8 cellular contexts compared by ENCODE assay signal in genomic region chr18:46167971-46168370, GRCh38.
DNase-seq lines count a peak whose midpoint lies in the region; ATAC-seq, FAIRE-seq and TF ChIP-seq lines count a peak whose summit lies in the region.

No MANE protein-coding gene starts in this region.

- TF ChIP-seq RAD21 in GM12878 (IDR thresholded peaks at IDR 0.05; ENCODE audit: insufficient read depth, low read depth, low read length), result no peak

- peaks cover 18% of the 10 kb centered on the region for H3K27me3 Mint-ChIP-seq in GM23338 (ENCODE audit: insufficient read depth, low read depth, poor library complexity)

- CTCF ChIA-PET in GM12878 (lab: Yijun Ruan, JAX), result no interaction called here

- H3F3A ChIP-seq in GM23338 (replicated peaks; ENCODE audit: low read depth), result no peaks in the 10 kb centered on the region
- H3F3A ChIP-seq in MM.1S (ENCODE audit: insufficient read depth, low read length), result peaks cover 16% of the 10 kb centered on the region

- H3K9me2 ChIP-seq in GM23338 (ENCODE audit: insufficient read depth) (0 out of 2 replicates have a peak, but pooled peaks cover 3% of the 10 kb centered on the region), MM.1S (replicated peaks; ENCODE audit: insufficient read depth, low read length) (no peaks in the 10 kb centered on the region)

- H3K27ac ChIP-seq in GM23338 (ENCODE audit: low read depth) (no peak overlapping the region), MM.1S (ENCODE audit: low read length) (peak overlapping the region; percentile 9; the same call in 1 of the 2 replicates), GM12878 (ENCODE audit: control insufficient read depth, insufficient read depth) (no peak overlapping the region), transverse colon (no peak overlapping the region)

- no peaks in the 10 kb centered on the region for H3K9me3 Mint-ChIP-seq in GM23338

- peak overlapping the region; percentile 36; the same call in 1 of the 2 replicates for H3K9ac ChIP-seq in MM.1S (ENCODE audit: low read length)
- H3K9ac ChIP-seq in GM12878 (ENCODE audit: control insufficient read depth, insufficient read depth, low read length), result no peak overlapping the region

- peaks cover 23% of the 10 kb centered on the region for H3K4me1 Mint-ChIP-seq in GM23338

- H3K27me3 ChIP-seq in GM23338 (ENCODE audit: insufficient read depth) (no peaks in the 10 kb centered on the region), MM.1S (replicated peaks; ENCODE audit: insufficient read depth, low read length) (no peaks in the 10 kb centered on the region), GM12878 (replicated peaks in 1 of 2; ENCODE audit: control insufficient read depth in 2 of 2, insufficient read depth in 2 of 2, low read length in 1 of 2) (no peaks in the 10 kb centered on the region), transverse colon (no peaks in the 10 kb centered on the region), MG63 (no peaks in the 10 kb centered on the region)

- intact Hi-C loops in GM12878 (cut with micrococcal nuclease; ENCODE audit: unreplicated experiment) (no loop called here), transverse colon (cut with DNase I; ENCODE audit: low total_unique reads) (no loop called here)

- 2% methylated on average over 9 of the region's 9 CpGs for WGBS in GM12878 (ENCODE audit: insufficient coverage, insufficient replicate concordance, low lambda C conversion rate, missing lambda C conversion rate)
- WGBS in transverse colon (ENCODE audit: low coverage in 1 of 2), 2 donors, result 43 to 48% methylated on average over 7 to 9 of the region's 9 CpGs

- ATAC-seq in GM23338, result no peak
- peak; percentile 93 for ATAC-seq in GM12878

- POLR2A ChIA-PET in GM12878 (lab: Charles Lee), result no interaction called here

- no peaks in the 10 kb centered on the region for H3K36me3 Mint-ChIP-seq in GM23338 (ENCODE audit: low read depth)

- H3K79me2 ChIP-seq in GM23338 (replicated peaks; ENCODE audit: insufficient read depth), result no peaks in the 10 kb centered on the region
- H3K79me2 ChIP-seq in MM.1S (ENCODE audit: low read length), result no peaks in the 10 kb centered on the region
- no peaks in the 10 kb centered on the region for H3K79me2 ChIP-seq in GM12878 (ENCODE audit: control insufficient read depth, insufficient read depth, low read length)

- in situ Hi-C loops in GM12878 (cut with MboI) (no loop called here), transverse colon (cut with MboI; ENCODE audit: low pct_ligation_motif_present in 1 of 4, low pct_unique_long_range_greater_than_20kb in 1 of 4, low sequenced_read_pairs in 3 of 4) (loop anchor here (10.0 to 25.0 kb wide), 2 partner anchors 319 to 487 kb away; partner anchors contain the start of gene LOXHD1 (in 1 of the 4))

- H3K4me1 ChIP-seq in GM23338 (ENCODE audit: insufficient read depth) (peaks cover 17% of the 10 kb centered on the region; the same call in 1 of the 2 replicates), MM.1S (ENCODE audit: low read length) (peaks cover 16% of the 10 kb centered on the region), GM12878 (ENCODE audit: control insufficient read depth, insufficient read depth, low read length) (peaks cover 16% of the 10 kb centered on the region), transverse colon (peaks cover 0 to 10% (median 1%) of the 10 kb centered on the region in 4 donors)

- TF ChIP-seq CTCF in GM23338 (conservative IDR thresholded peaks at IDR 0.05; ENCODE audit: low read depth in 2 of 2) (no peak), MM.1S (IDR thresholded peaks at IDR 0.05; ENCODE audit: low read length) (no peak), GM12878 (IDR thresholded peaks at IDR 0.05 in 2 of 3, conservative IDR thresholded peaks at IDR 0.05 in 1 of 3; ENCODE audit: control insufficient read depth in 2 of 3, extremely low read depth in 1 of 3, insufficient read depth in 1 of 3, low read depth in 3 of 3, low read length in 3 of 3) (no peak), transverse colon (IDR thresholded peaks at IDR 0.05) (no peak)

- H3K4me2 ChIP-seq in GM23338 (no peak overlapping the region), MM.1S (ENCODE audit: low read depth, low read length) (peak overlapping the region; percentile 90), GM12878 (ENCODE audit: control insufficient read depth, insufficient read depth) (peak overlapping the region; percentile 91)

- TF ChIP-seq EP300 in GM12878 (IDR thresholded peaks at IDR 0.05; ENCODE audit: borderline replicate concordance in 1 of 2, control insufficient read depth in 1 of 2, low read depth in 2 of 2, low read length in 2 of 2) (peak in 1 of 2 experiments; percentile 37; a peak in 1 of 4 replicates), transverse colon (IDR thresholded peaks at IDR 0.05; ENCODE audit: low read depth) (no peak)

- RAD21 ChIA-PET in GM12878 (lab: Charles Lee; ENCODE audit: unreplicated experiment), result no interaction called here

- DNase-seq in GM18507 (ENCODE audit: extremely low spot score, insufficient read length, low read depth), result peak; percentile 39
- peak; percentile 27 for DNase-seq in GM23338 (ENCODE audit: low spot score)
- DNase-seq in MM.1S, result peak; percentile 86
- DNase-seq in GM12878 (ENCODE audit: low read depth, low spot score), result peak; percentile 84
- DNase-seq in transverse colon, result peak; percentile 63
- no peak for DNase-seq in DMS53 treated with DMSO at 0.1 percent for 48 hours (lab: John Stamatoyannopoulos, UW; ENCODE audit: unreplicated experiment)
- no peak for DNase-seq in NCI-H1105 (lab: John Stamatoyannopoulos, UW)
- no peak for DNase-seq in MG63

- peak overlapping the region; percentile 10; the same call in 1 of the 2 replicates for H3K27ac Mint-ChIP-seq in GM23338

- FAIRE-seq in GM18507 (lab: Jason Lieb, UNC), result peak; percentile 94
- FAIRE-seq in GM12878 (lab: Jason Lieb, UNC), result peak; percentile 99

- no TSS peak for BruUV-seq in GM12878 (replicated peaks; lab: Mats Ljungman, UMichigan)

- TF ChIP-seq POLR2A in GM12878 (IDR thresholded peaks at IDR 0.05; ENCODE audit: low read depth, low read length), result no peak
- TF ChIP-seq POLR2A in transverse colon (IDR thresholded peaks at IDR 0.05), result no peak

- SMC1A ChIA-PET in GM12878 (lab: Charles Lee; ENCODE audit: uncharacterized antibody, unreplicated experiment), result interaction anchor here (0.8 kb wide), 1 partner anchor 18 kb away, joined by 4 read pairs; no protein-coding TSS in a partner anchor

- H3K36me3 ChIP-seq in GM23338 (ENCODE audit: insufficient read depth) (no peaks in the 10 kb centered on the region), MM.1S (replicated peaks; ENCODE audit: insufficient read depth, low read length) (no peaks in the 10 kb centered on the region), GM12878 (ENCODE audit: control insufficient read depth in 2 of 2, insufficient read depth in 2 of 2, low read length in 1 of 2) (no peaks in the 10 kb centered on the region), transverse colon (no peaks in the 10 kb centered on the region), MG63 (no peaks in the 10 kb centered on the region)

- no peak overlapping the region for H3K4me3 ChIP-seq in GM23338
- peak overlapping the region; percentile 58 for H3K4me3 ChIP-seq in MM.1S (ENCODE audit: low read length)
- peak overlapping the region; percentile 37; the same call in 1 of the 2 replicates for H3K4me3 ChIP-seq in GM12878
- H3K4me3 ChIP-seq in transverse colon, result peak overlapping the region in 1 of 4 donors; percentile 22
- H3K4me3 ChIP-seq in MG63, result no peak overlapping the region

- H4K20me1 ChIP-seq in GM23338 (replicated peaks; ENCODE audit: insufficient read depth) (no peaks in the 10 kb centered on the region), MM.1S (ENCODE audit: insufficient read depth, low read length) (no peaks in the 10 kb centered on the region), GM12878 (ENCODE audit: control insufficient read depth, insufficient read depth) (no peaks in the 10 kb centered on the region)

- H3K9me3 ChIP-seq in MM.1S (replicated peaks; ENCODE audit: insufficient read depth, low read length) (no peaks in the 10 kb centered on the region), GM12878 (replicated peaks; ENCODE audit: control insufficient read depth, insufficient read depth, low read length) (no peaks in the 10 kb centered on the region), transverse colon (no peaks in the 10 kb centered on the region), MG63 (no peaks in the 10 kb centered on the region)

- H3K4me3 Mint-ChIP-seq in GM23338, result no peak overlapping the region; the same call in 2 of the 3 replicates

- no peak overlapping the region for H2AFZ ChIP-seq in GM23338
- peak overlapping the region; percentile 84 for H2AFZ ChIP-seq in MM.1S (ENCODE audit: low read length)
- peak overlapping the region; percentile 73 for H2AFZ ChIP-seq in GM12878 (ENCODE audit: control insufficient read depth, low read depth, low read length)

TF ChIP-seq in GM23338, 12 proteins besides CTCF, POLR2A, EP300 and RAD21 (continues in another document):
- TF ChIP-seq ETS1 (IDR thresholded peaks at IDR 0.05) (no peak), ZNF114 (CRISPR knock-in tag; IDR thresholded peaks at IDR 0.05) (no peak), ZNF331 (CRISPR knock-in tag; IDR thresholded peaks at IDR 0.05; ENCODE audit: low read depth) (no peak), POLR2AphosphoS5 (IDR thresholded peaks at IDR 0.05; ENCODE audit: low read depth) (no peak), EZH2 (IDR thresholded peaks at IDR 0.05; ENCODE audit: low read depth, unreplicated experiment) (no peak)

TF ChIP-seq in GM12878, 131 proteins besides CTCF, POLR2A, EP300 and RAD21 (continues in another document):
- TF ChIP-seq MAX (IDR thresholded peaks at IDR 0.05; ENCODE audit: low read depth, low read length) (peak; percentile 55), SKIL (IDR thresholded peaks at IDR 0.05; ENCODE audit: low read depth, poor library complexity, severe bottlenecking) (peak; percentile 24)

Comparison
In these comparisons a context has a peak if more than half of its experiments do, and no peak if none do; other contexts are left out.
1. DNase-seq: peak in GM18507 (single experiment), GM23338 (single experiment), MM.1S (single experiment), GM12878 (single experiment) and transverse colon (single experiment); none in DMS53 treated with DMSO at 0.1 percent for 48 hours (single experiment), NCI-H1105 (single experiment) and MG63 (single experiment).
2. H3K4me3 ChIP-seq: peak in MM.1S (single experiment) and GM12878 (single experiment); none in GM23338 (single experiment) and MG63 (single experiment).